1 cellular context compared by ENCODE assay signal in the genomic region with DNA sequence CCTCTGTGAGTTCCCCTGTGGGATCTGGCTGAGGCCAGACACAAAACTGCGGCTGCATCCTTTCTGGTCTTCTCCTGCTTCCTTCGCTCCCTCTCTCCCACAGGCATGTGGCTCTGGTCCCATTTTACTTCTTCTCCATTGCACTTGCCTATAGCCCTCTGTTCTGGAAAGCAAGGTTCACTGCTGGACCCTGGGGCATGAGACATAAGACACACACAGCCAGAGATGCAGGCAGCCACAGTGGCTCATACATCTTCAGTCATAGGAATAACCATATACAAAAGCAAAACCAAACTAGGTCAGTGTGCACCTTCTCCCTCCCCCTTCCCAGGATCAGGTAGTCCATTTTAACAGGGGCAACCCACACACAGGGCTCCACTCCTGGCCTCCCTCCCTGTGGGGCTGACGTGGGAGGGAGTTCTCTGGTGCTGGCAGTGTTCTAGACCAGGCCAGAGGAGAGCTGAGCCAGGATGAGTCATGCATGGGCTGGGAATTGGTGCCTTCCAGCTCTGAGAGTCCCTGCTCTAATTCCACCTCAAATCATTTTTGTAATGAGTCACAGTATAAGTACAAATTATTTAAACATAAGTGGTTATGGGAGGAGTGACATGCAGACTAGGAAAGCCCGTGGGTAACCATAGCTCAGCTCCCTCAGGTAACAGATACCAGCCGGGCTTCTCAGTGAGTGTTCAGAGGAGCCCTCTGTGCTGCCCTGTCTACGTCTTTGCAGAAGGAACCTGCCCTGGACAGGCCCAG.
TF ChIP-seq lines count a peak whose summit lies in the region.

No MANE protein-coding gene starts in this region.

TF ChIP-seq in GM12878, 131 proteins besides CTCF, POLR2A, EP300 and RAD21 (continued from another document):
- TF ChIP-seq, protein P1, sequence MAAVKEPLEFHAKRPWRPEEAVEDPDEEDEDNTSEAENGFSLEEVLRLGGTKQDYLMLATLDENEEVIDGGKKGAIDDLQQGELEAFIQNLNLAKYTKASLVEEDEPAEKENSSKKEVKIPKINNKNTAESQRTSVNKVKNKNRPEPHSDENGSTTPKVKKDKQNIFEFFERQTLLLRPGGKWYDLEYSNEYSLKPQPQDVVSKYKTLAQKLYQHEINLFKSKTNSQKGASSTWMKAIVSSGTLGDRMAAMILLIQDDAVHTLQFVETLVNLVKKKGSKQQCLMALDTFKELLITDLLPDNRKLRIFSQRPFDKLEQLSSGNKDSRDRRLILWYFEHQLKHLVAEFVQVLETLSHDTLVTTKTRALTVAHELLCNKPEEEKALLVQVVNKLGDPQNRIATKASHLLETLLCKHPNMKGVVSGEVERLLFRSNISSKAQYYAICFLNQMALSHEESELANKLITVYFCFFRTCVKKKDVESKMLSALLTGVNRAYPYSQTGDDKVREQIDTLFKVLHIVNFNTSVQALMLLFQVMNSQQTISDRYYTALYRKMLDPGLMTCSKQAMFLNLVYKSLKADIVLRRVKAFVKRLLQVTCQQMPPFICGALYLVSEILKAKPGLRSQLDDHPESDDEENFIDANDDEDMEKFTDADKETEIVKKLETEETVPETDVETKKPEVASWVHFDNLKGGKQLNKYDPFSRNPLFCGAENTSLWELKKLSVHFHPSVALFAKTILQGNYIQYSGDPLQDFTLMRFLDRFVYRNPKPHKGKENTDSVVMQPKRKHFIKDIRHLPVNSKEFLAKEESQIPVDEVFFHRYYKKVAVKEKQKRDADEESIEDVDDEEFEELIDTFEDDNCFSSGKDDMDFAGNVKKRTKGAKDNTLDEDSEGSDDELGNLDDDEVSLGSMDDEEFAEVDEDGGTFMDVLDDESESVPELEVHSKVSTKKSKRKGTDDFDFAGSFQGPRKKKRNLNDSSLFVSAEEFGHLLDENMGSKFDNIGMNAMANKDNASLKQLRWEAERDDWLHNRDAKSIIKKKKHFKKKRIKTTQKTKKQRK (IDR thresholded peaks at IDR 0.05; ENCODE audit: low read depth, low read length), result no peak
- TF ChIP-seq GATAD2B (conservative IDR thresholded peaks at IDR 0.05; ENCODE audit: low read depth), result no peak
- TF ChIP-seq, protein P2, sequence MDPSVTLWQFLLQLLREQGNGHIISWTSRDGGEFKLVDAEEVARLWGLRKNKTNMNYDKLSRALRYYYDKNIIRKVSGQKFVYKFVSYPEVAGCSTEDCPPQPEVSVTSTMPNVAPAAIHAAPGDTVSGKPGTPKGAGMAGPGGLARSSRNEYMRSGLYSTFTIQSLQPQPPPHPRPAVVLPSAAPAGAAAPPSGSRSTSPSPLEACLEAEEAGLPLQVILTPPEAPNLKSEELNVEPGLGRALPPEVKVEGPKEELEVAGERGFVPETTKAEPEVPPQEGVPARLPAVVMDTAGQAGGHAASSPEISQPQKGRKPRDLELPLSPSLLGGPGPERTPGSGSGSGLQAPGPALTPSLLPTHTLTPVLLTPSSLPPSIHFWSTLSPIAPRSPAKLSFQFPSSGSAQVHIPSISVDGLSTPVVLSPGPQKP (IDR thresholded peaks at IDR 0.05; ENCODE audit: low read depth, low read length), result no peak
- TF ChIP-seq SIN3A (IDR thresholded peaks at IDR 0.05; ENCODE audit: low read depth, low read length), result no peak
- TF ChIP-seq, protein P3, sequence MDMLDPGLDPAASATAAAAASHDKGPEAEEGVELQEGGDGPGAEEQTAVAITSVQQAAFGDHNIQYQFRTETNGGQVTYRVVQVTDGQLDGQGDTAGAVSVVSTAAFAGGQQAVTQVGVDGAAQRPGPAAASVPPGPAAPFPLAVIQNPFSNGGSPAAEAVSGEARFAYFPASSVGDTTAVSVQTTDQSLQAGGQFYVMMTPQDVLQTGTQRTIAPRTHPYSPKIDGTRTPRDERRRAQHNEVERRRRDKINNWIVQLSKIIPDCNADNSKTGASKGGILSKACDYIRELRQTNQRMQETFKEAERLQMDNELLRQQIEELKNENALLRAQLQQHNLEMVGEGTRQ (IDR thresholded peaks at IDR 0.05; ENCODE audit: borderline replicate concordance, low read depth, low read length), result no peak
- TF ChIP-seq, protein P4, sequence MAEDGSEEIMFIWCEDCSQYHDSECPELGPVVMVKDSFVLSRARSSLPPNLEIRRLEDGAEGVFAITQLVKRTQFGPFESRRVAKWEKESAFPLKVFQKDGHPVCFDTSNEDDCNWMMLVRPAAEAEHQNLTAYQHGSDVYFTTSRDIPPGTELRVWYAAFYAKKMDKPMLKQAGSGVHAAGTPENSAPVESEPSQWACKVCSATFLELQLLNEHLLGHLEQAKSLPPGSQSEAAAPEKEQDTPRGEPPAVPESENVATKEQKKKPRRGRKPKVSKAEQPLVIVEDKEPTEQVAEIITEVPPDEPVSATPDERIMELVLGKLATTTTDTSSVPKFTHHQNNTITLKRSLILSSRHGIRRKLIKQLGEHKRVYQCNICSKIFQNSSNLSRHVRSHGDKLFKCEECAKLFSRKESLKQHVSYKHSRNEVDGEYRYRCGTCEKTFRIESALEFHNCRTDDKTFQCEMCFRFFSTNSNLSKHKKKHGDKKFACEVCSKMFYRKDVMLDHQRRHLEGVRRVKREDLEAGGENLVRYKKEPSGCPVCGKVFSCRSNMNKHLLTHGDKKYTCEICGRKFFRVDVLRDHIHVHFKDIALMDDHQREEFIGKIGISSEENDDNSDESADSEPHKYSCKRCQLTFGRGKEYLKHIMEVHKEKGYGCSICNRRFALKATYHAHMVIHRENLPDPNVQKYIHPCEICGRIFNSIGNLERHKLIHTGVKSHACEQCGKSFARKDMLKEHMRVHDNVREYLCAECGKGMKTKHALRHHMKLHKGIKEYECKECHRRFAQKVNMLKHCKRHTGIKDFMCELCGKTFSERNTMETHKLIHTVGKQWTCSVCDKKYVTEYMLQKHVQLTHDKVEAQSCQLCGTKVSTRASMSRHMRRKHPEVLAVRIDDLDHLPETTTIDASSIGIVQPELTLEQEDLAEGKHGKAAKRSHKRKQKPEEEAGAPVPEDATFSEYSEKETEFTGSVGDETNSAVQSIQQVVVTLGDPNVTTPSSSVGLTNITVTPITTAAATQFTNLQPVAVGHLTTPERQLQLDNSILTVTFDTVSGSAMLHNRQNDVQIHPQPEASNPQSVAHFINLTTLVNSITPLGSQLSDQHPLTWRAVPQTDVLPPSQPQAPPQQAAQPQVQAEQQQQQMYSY (CRISPR knock-in tag; IDR thresholded peaks at IDR 0.05), result no peak
- no peak for TF ChIP-seq NFYA (IDR thresholded peaks at IDR 0.05; ENCODE audit: borderline replicate concordance, low read depth, low read length)
- TF ChIP-seq ATF7 (IDR thresholded peaks at IDR 0.05; ENCODE audit: low read depth), result no peak
- no peak for TF ChIP-seq MYC (IDR thresholded peaks at IDR 0.05; ENCODE audit: insufficient read depth, insufficient read length, insufficient replicate concordance, low read length, severe bottlenecking)
- TF ChIP-seq SREBF2 (IDR thresholded peaks at IDR 0.05; ENCODE audit: low read length), result no peak
- TF ChIP-seq SMARCA5 (IDR thresholded peaks at IDR 0.05), result no peak
- TF ChIP-seq HDAC2 (IDR thresholded peaks at IDR 0.05), result no peak
